In the genomic region with DNA sequence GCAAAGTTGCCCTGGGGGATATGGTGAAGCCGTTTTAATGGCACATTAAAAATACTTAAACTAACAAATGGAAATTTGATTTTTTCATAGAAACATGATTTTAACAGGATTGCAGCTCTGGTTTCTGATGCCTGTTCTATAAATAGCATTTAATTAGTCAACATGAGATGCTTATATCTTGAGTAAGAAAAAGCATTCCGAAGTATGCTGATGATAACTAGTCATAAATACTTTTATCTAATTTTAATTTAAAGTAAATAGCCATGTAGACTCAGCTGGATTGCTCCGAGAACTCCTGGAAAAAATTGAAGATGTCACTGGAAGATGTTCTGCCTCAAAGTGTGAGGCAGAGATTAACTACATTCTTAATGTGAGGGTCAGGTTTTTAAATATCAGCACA, we compare ENCODE assay signal across 28 cellular contexts. TPM values are rescaled to one million over a fixed set of nuclear protein-coding genes. Genes with fewer than 3 reads are reported as not detected.
DNase-seq lines count a peak whose midpoint lies in the region; ATAC-seq and TF ChIP-seq lines count a peak whose summit lies in the region.
"Had no signal": no experiment of that assay in that cellular context is flagged by ENCODE, and none has a peak within 500 bp of the region (broad histone marks: within the 10 kb centered on the region; RNA-seq: fewer than 3 reads in every experiment).

No MANE protein-coding gene starts in this region.

- no peaks in the 10 kb centered on the region for H3K79me2 ChIP-seq in smooth muscle cell (ENCODE audit: low read depth)

- no peak overlapping the region for H3K4me3 Mint-ChIP-seq in T-helper 17 cell
- H3K4me3 Mint-ChIP-seq: activated B cell treated with CpG ODN at 0.5 μM for 24 hours, endodermal cell had no signal

- no peaks in the 10 kb centered on the region for H3K27me3 Mint-ChIP-seq in T-helper 17 cell
- H3K27me3 Mint-ChIP-seq: activated B cell treated with CpG ODN at 0.5 μM for 24 hours had no signal

- H3K9me3 Mint-ChIP-seq in activated naive CD4-positive, alpha-beta T cell treated with anti-CD3 and anti-CD28 coated beads, Interleukin-2, amount 50 U/mL, for 72 hours, result no peaks in the 10 kb centered on the region
- H3K9me3 Mint-ChIP-seq: activated B cell treated with CpG ODN at 0.5 μM for 24 hours, endodermal cell had no signal

- DNase-seq in GM03348 (ENCODE audit: low spot score) (peak; percentile 13), T-helper 17 cell (no peak), fibroblast of mammary gland (ENCODE audit: low read depth) (peak; percentile 28), smooth muscle cell (lab: John Stamatoyannopoulos, UW; ENCODE audit: unreplicated experiment) (no peak), NCI-H510A treated with DMSO at 0.1 percent for 48 hours (lab: John Stamatoyannopoulos, UW) (no peak), NCI-H1694 treated with DMSO at 0.1 percent for 48 hours (lab: John Stamatoyannopoulos, UW) (no peak)
- no peak for DNase-seq in activated naive CD4-positive, alpha-beta T cell treated with anti-CD3 and anti-CD28 coated beads, Interleukin-2, amount 50 U/mL, for 72 hours (ENCODE audit: low spot score in 2 of 2)
- DNase-seq: activated B cell treated with CpG ODN at 0.5 μM for 24 hours; activated T-cell treated with anti-CD3 and anti-CD28 coated beads, Interleukin-2, amount 50 U/mL, for 48 hours; body of pancreas; Caco-2; dermis blood vessel endothelial cell; endodermal cell; hippocampal formation; left colon; mammary epithelial cell; NCI-H146; NCI-H2107; NCI-H345; NCI-H748 treated with DMSO at 0.1 percent for 48 hours; pancreas; SHP77 treated with DMSO at 0.1 percent for 48 hours; stimulated activated naive CD4-positive, alpha-beta T cell; upper lobe of left lung had no signal

- peak overlapping the region; percentile 19 for H3K27ac Mint-ChIP-seq in T-helper 17 cell
- H3K27ac Mint-ChIP-seq in activated naive CD4-positive, alpha-beta T cell treated with anti-CD3 and anti-CD28 coated beads, Interleukin-2, amount 50 U/mL, for 72 hours, result no peak overlapping the region
- H3K27ac Mint-ChIP-seq: activated B cell treated with CpG ODN at 0.5 μM for 24 hours, endodermal cell had no signal

- TF ChIP-seq CTCF in fibroblast of mammary gland (conservative IDR thresholded peaks at IDR 0.05; ENCODE audit: control insufficient read depth, insufficient read depth, low read depth, low read length) (no peak), smooth muscle cell (IDR thresholded peaks at IDR 0.05; ENCODE audit: borderline replicate concordance, insufficient read depth, poor library complexity, severe bottlenecking) (no peak)

- no peaks in the 10 kb centered on the region for H3F3A ChIP-seq in smooth muscle cell (ENCODE audit: low read depth)

- peak overlapping the region; percentile 7 for H3K4me2 ChIP-seq in smooth muscle cell

- H3K4me1 ChIP-seq in smooth muscle cell (ENCODE audit: low read depth), result no peaks in the 10 kb centered on the region
- H3K4me1 ChIP-seq: body of pancreas, pancreas had no signal

- no peaks in the 10 kb centered on the region for H3K36me3 ChIP-seq in smooth muscle cell (ENCODE audit: low read depth)

- no peak overlapping the region for H3K9ac ChIP-seq in smooth muscle cell (ENCODE audit: low read depth)

- no peak overlapping the region for H3K4me3 ChIP-seq in fibroblast of mammary gland (ENCODE audit: control insufficient read depth, low read depth, low read length)
- no peak overlapping the region for H3K4me3 ChIP-seq in smooth muscle cell
- H3K4me3 ChIP-seq: body of pancreas, gastroesophageal sphincter, pancreas, skin epidermis, upper lobe of left lung had no signal

- peaks cover 8% of the 10 kb centered on the region for H3K36me3 Mint-ChIP-seq in T-helper 17 cell (ENCODE audit: low read depth)
- peaks cover 0 to 6% of the 10 kb centered on the region in 2 donors for H3K36me3 Mint-ChIP-seq in activated naive CD4-positive, alpha-beta T cell treated with anti-CD3 and anti-CD28 coated beads, Interleukin-2, amount 50 U/mL, for 72 hours

- WGBS in smooth muscle cell (ENCODE audit: low lambda C conversion rate), result 48% methylated on average over 3 of the region's 3 CpGs

- H3K27me3 ChIP-seq in smooth muscle cell (ENCODE audit: low read depth), result no peaks in the 10 kb centered on the region
- H3K27me3 ChIP-seq: body of pancreas, gastroesophageal sphincter, pancreas, upper lobe of left lung had no signal

- peaks cover 4% of the 10 kb centered on the region for H4K20me1 ChIP-seq in smooth muscle cell (ENCODE audit: low read depth)

- no peak overlapping the region for H3K27ac ChIP-seq in smooth muscle cell (ENCODE audit: low read depth)
- H3K27ac ChIP-seq: body of pancreas, C4-2B, gastroesophageal sphincter, pancreas, upper lobe of left lung had no signal

- ATAC-seq in T-helper 17 cell, result no peak
- no peak for ATAC-seq in activated naive CD4-positive, alpha-beta T cell treated with anti-CD3 and anti-CD28 coated beads, Interleukin-2, amount 50 U/mL, for 72 hours
- ATAC-seq: body of pancreas, gastroesophageal sphincter, left colon, Panc1, pancreas had no signal

- no peak overlapping the region for H2AFZ ChIP-seq in smooth muscle cell (ENCODE audit: low read depth)

- peaks cover 4% of the 10 kb centered on the region for H3K4me1 Mint-ChIP-seq in T-helper 17 cell
- H3K4me1 Mint-ChIP-seq: activated B cell treated with CpG ODN at 0.5 μM for 24 hours had no signal

- H3K9me3 ChIP-seq in T-helper 17 cell (ENCODE audit: control insufficient read depth, low read length, poor library complexity, severe bottlenecking), result no peaks in the 10 kb centered on the region
- H3K9me3 ChIP-seq in smooth muscle cell (replicated peaks; ENCODE audit: low read depth), result no peaks in the 10 kb centered on the region
- H3K9me3 ChIP-seq: body of pancreas, Caco-2, gastroesophageal sphincter, pancreas, upper lobe of left lung had no signal

RNA-seq across cellular contexts. Expression of gene IPO11, which starts 53.7 kb away (rescaled TPM):
- total RNA-seq in T-helper 17 cell (10 to 100 TPM; 17.9 to 18.3 TPM), smooth muscle cell (18.0 and 31.8 TPM in 2 replicates)
- polyA plus RNA-seq in smooth muscle cell, result 9.3 and 15.9 TPM in 2 replicates
- 10 to 100 TPM; 46.2 to 49.9 TPM for total RNA-seq in activated naive CD4-positive, alpha-beta T cell treated with anti-CD3 and anti-CD28 coated beads, Interleukin-2, amount 50 U/mL, for 72 hours

Comparison
In these comparisons a context has a peak if more than half of its experiments do, and no peak if none do; other contexts are left out.
1. DNase-seq: peak in GM03348 (single experiment) and fibroblast of mammary gland (single experiment); none in T-helper 17 cell (0 of 3), smooth muscle cell (single experiment), NCI-H510A treated with DMSO at 0.1 percent for 48 hours (single experiment), activated naive CD4-positive, alpha-beta T cell treated with anti-CD3 and anti-CD28 coated beads, Interleukin-2, amount 50 U/mL, for 72 hours (0 of 2) and NCI-H1694 treated with DMSO at 0.1 percent for 48 hours (single experiment).